Comparison of ENCODE assay signal across 22 cellular contexts in genomic region chr6:28167926-28168325, GRCh38. TPM values are rescaled to one million over a fixed set of nuclear protein-coding genes. Genes with fewer than 3 reads are reported as not detected.
DNase-seq lines count a peak whose midpoint lies in the region; ATAC-seq, FAIRE-seq and TF ChIP-seq lines count a peak whose summit lies in the region.
"Had no signal": no experiment of that assay in that cellular context is flagged by ENCODE, and none has a peak within 500 bp of the region (broad histone marks: within the 10 kb centered on the region; RNA-seq: fewer than 3 reads in every experiment).

No MANE protein-coding gene starts in this region.

- H3K4me3 Mint-ChIP-seq in HFFc6, result no peak overlapping the region
- H3K4me3 Mint-ChIP-seq in activated CD8-positive, alpha-beta T cell treated with anti-CD3 and anti-CD28 coated beads, Interleukin-2, amount 10 ng/mL, durations not matched to agents 7 days and 5 days, result no peak overlapping the region
- H3K4me3 Mint-ChIP-seq: CD4-positive, CD25-positive, alpha-beta regulatory T cell; CD8-positive, alpha-beta memory T cell; IgD-negative memory B cell had no signal

- peak overlapping the region; percentile 73; the same call in 1 of the 2 replicates for H3K27ac Mint-ChIP-seq in HFFc6
- H3K27ac Mint-ChIP-seq in activated CD8-positive, alpha-beta T cell treated with anti-CD3 and anti-CD28 coated beads, Interleukin-2, amount 10 ng/mL, durations not matched to agents 7 days and 5 days, result no peak overlapping the region
- H3K27ac Mint-ChIP-seq: CD4-positive, CD25-positive, alpha-beta regulatory T cell; IgD-negative memory B cell had no signal

- no peaks in the 10 kb centered on the region for H3K9me3 Mint-ChIP-seq in HFFc6
- no peaks in the 10 kb centered on the region for H3K9me3 Mint-ChIP-seq in activated CD8-positive, alpha-beta T cell treated with anti-CD3 and anti-CD28 coated beads, Interleukin-2, amount 10 ng/mL, durations not matched to agents 7 days and 5 days (ENCODE audit: insufficient read depth)
- H3K9me3 Mint-ChIP-seq: CD8-positive, alpha-beta memory T cell had no signal

- no peak for ATAC-seq in activated CD8-positive, alpha-beta T cell treated with anti-CD3 and anti-CD28 coated beads, Interleukin-2, amount 10 ng/mL, durations not matched to agents 7 days and 5 days
- ATAC-seq in GM21447 (IDR thresholded peaks at IDR 0.05; ENCODE audit: unreplicated experiment), result no peak
- ATAC-seq: HCT116, HepG2 had no signal

- POLR2A ChIA-PET in activated CD8-positive, alpha-beta T cell treated with anti-CD3 and anti-CD28 coated beads, Interleukin-2, amount 10 ng/mL, durations not matched to agents 7 days and 5 days (lab: Charles Lee), result no interaction called here

- peaks cover 3% of the 10 kb centered on the region for H3K27me3 Mint-ChIP-seq in HFFc6 (ENCODE audit: insufficient read depth)
- H3K27me3 Mint-ChIP-seq in activated CD8-positive, alpha-beta T cell treated with anti-CD3 and anti-CD28 coated beads, Interleukin-2, amount 10 ng/mL, durations not matched to agents 7 days and 5 days (ENCODE audit: low read depth), result no peaks in the 10 kb centered on the region
- H3K27me3 Mint-ChIP-seq: IgD-negative memory B cell had no signal

- TF ChIP-seq CTCF in GM12865 (IDR thresholded peaks at IDR 0.05; ENCODE audit: insufficient read depth, low read depth, low read length, missing control alignments) (no peak), HFFc6 (IDR thresholded peaks at IDR 0.05) (no peak)

- CTCF ChIA-PET in activated CD8-positive, alpha-beta T cell treated with anti-CD3 and anti-CD28 coated beads, Interleukin-2, amount 10 ng/mL, durations not matched to agents 7 days and 5 days (lab: Charles Lee), result no interaction called here

- peaks cover 14% of the 10 kb centered on the region; the same call in 1 of the 2 replicates for H3K36me3 Mint-ChIP-seq in HFFc6 (ENCODE audit: low read depth)
- H3K36me3 Mint-ChIP-seq in activated CD8-positive, alpha-beta T cell treated with anti-CD3 and anti-CD28 coated beads, Interleukin-2, amount 10 ng/mL, durations not matched to agents 7 days and 5 days (ENCODE audit: low read depth), result no peaks in the 10 kb centered on the region

- peaks cover 22% of the 10 kb centered on the region for H3K4me1 Mint-ChIP-seq in HFFc6 (ENCODE audit: low read depth)
- H3K4me1 Mint-ChIP-seq in activated CD8-positive, alpha-beta T cell treated with anti-CD3 and anti-CD28 coated beads, Interleukin-2, amount 10 ng/mL, durations not matched to agents 7 days and 5 days (ENCODE audit: low read depth), result no peaks in the 10 kb centered on the region
- H3K4me1 Mint-ChIP-seq: CD4-positive, CD25-positive, alpha-beta regulatory T cell; CD8-positive, alpha-beta memory T cell; IgD-negative memory B cell had no signal

- DNase-seq in GM12865 (ENCODE audit: low read depth), result peak; percentile 3
- no peak for DNase-seq in HFFc6
- DNase-seq in RCC 7860 (ENCODE audit: low spot score), result peak; percentile 13
- peak; percentile 31 for DNase-seq in kidney tubule cell (ENCODE audit: low spot score)
- no peak for DNase-seq in activated CD8-positive, alpha-beta T cell treated with anti-CD3 and anti-CD28 coated beads, Interleukin-2, amount 10 ng/mL, durations not matched to agents 7 days and 5 days
- no peak for DNase-seq in DMS53 (lab: John Stamatoyannopoulos, UW)
- DNase-seq: BE2C; C1 segment of cervical spinal cord; CD4-positive, CD25-positive, alpha-beta regulatory T cell; CD8-positive, alpha-beta memory T cell; COR-L47; DMS 273 treated with DMSO at 0.1 percent for 48 hours; GF-D8; GOT3; H7; Karpas-422; KBM-7 had no signal

- FAIRE-seq in RCC 7860 (lab: Jason Lieb, UNC), result no peak
- FAIRE-seq: GM12891, HepG2 had no signal

- H3K4me3 ChIP-seq in GM12865 (ENCODE audit: low read depth, low read length), result no peak overlapping the region

RNA-seq across cellular contexts. Expression of gene ZKSCAN8, which starts 26.2 kb away (rescaled TPM):
- 10 to 100 TPM; 13.2 to 15.3 (median 14.0) TPM for total RNA-seq in HFFc6 (2021; fragmentation: NEBNext Ultra II Directional; extraction: Animal tissue kit (Norgen Biotek cat#: 25700))
- total RNA-seq in activated CD8-positive, alpha-beta T cell treated with anti-CD3 and anti-CD28 coated beads, Interleukin-2, amount 10 ng/mL, durations not matched to agents 7 days and 5 days, result 10 to 100 TPM; 17.6 to 18.7 TPM

RNA-seq across cellular contexts. Expression of gene ZSCAN16, which starts 43.5 kb away (rescaled TPM):
- total RNA-seq in HFFc6 (2021; fragmentation: NEBNext Ultra II Directional; extraction: Animal tissue kit (Norgen Biotek cat#: 25700)), result 1 to 10 TPM in 3 of 6 experiments, under 1 TPM in 3; 0.84 to 1.6 (median 1.1) TPM
- total RNA-seq in activated CD8-positive, alpha-beta T cell treated with anti-CD3 and anti-CD28 coated beads, Interleukin-2, amount 10 ng/mL, durations not matched to agents 7 days and 5 days, result 1 to 10 TPM; 2.9 to 4.5 TPM

RNA-seq across cellular contexts. Expression of gene ZSCAN9, which starts 57.1 kb away (rescaled TPM):
- total RNA-seq in HFFc6 (2021; fragmentation: NEBNext Ultra II Directional; extraction: Animal tissue kit (Norgen Biotek cat#: 25700)), result 10 to 100 TPM in 1 of 6 experiments, 1 to 10 TPM in 5; 7.5 to 10.3 (median 8.9) TPM
- total RNA-seq in activated CD8-positive, alpha-beta T cell treated with anti-CD3 and anti-CD28 coated beads, Interleukin-2, amount 10 ng/mL, durations not matched to agents 7 days and 5 days, result 1 to 10 TPM; 4.1 to 4.5 TPM

Comparison
In these comparisons a context has a peak if more than half of its experiments do, and no peak if none do; other contexts are left out.
1. DNase-seq: peak in GM12865 (single experiment), RCC 7860 (single experiment) and kidney tubule cell (single experiment); none in HFFc6 (single experiment), activated CD8-positive, alpha-beta T cell treated with anti-CD3 and anti-CD28 coated beads, Interleukin-2, amount 10 ng/mL, durations not matched to agents 7 days and 5 days (single experiment) and DMS53 (single experiment).